ENCODE assay signal across 1 cellular context in the genomic region with DNA sequence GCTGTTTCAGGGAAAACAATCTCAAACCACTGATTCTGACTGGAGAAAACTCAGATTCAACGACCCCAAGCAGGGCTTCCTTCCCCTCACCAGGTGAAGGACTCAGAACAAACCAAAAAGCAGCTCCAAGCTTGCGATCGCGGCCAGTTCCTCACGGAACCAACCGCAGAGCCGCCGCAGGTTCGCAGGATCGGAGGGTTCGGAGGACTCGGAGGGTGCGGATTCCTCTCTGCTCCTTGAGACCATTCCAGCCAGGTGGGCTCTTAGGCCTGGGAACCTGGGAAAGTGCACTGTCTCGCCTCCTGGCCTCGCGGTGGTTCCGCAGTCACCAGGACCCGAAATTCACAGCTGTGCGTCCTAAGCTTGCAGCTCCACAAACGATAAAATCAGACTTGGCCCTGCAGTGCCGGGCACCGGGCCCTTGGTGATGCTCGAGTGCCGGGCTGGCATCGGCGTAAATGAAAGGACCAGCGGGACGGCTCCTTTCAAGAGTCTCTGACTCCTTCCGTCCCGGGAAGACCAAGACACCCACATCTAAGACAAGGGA.
TF ChIP-seq lines count a peak whose summit lies in the region.

No MANE protein-coding gene starts in this region.

TF ChIP-seq in K562, 482 proteins besides CTCF, POLR2A, EP300 and RAD21 (continued from another document and continues in another):
- TF ChIP-seq, protein P1, sequence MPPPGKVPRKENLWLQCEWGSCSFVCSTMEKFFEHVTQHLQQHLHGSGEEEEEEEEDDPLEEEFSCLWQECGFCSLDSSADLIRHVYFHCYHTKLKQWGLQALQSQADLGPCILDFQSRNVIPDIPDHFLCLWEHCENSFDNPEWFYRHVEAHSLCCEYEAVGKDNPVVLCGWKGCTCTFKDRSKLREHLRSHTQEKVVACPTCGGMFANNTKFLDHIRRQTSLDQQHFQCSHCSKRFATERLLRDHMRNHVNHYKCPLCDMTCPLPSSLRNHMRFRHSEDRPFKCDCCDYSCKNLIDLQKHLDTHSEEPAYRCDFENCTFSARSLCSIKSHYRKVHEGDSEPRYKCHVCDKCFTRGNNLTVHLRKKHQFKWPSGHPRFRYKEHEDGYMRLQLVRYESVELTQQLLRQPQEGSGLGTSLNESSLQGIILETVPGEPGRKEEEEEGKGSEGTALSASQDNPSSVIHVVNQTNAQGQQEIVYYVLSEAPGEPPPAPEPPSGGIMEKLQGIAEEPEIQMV (tag; conservative IDR thresholded peaks at IDR 0.05; ENCODE audit: low read depth): no peak
- no peak for TF ChIP-seq FOXM1 (IDR thresholded peaks at IDR 0.05; ENCODE audit: low read depth)
- TF ChIP-seq FOXM1 (CRISPR knock-in tag; IDR thresholded peaks at IDR 0.05; ENCODE audit: low read depth): no peak
- no peak for TF ChIP-seq SUPT5H (IDR thresholded peaks at IDR 0.05)
- TF ChIP-seq, protein P2, sequence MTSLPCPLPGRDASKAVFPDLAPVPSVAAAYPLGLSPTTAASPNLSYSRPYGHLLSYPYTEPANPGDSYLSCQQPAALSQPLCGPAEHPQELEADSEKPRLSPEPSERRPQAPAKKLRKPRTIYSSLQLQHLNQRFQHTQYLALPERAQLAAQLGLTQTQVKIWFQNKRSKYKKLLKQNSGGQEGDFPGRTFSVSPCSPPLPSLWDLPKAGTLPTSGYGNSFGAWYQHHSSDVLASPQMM (CRISPR knock-in tag; IDR thresholded peaks at IDR 0.05): no peak
- peak; percentile 61 for TF ChIP-seq GATA2 (CRISPR knock-in tag; IDR thresholded peaks at IDR 0.05)
- no peak for TF ChIP-seq MAFK (IDR thresholded peaks at IDR 0.05; ENCODE audit: low read length)
- TF ChIP-seq ZNF75A (CRISPR knock-in tag; IDR thresholded peaks at IDR 0.05): no peak
- no peak for TF ChIP-seq ZNF644 (tag; IDR thresholded peaks at IDR 0.05; ENCODE audit: low read depth)
- TF ChIP-seq, protein P3, sequence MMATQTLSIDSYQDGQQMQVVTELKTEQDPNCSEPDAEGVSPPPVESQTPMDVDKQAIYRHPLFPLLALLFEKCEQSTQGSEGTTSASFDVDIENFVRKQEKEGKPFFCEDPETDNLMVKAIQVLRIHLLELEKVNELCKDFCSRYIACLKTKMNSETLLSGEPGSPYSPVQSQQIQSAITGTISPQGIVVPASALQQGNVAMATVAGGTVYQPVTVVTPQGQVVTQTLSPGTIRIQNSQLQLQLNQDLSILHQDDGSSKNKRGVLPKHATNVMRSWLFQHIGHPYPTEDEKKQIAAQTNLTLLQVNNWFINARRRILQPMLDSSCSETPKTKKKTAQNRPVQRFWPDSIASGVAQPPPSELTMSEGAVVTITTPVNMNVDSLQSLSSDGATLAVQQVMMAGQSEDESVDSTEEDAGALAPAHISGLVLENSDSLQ (IDR thresholded peaks at IDR 0.05): no peak
- TF ChIP-seq ZNF212 (CRISPR knock-in tag; IDR thresholded peaks at IDR 0.05): no peak
- no peak for TF ChIP-seq CHCHD3 (CRISPR knock-in tag; IDR thresholded peaks at IDR 0.05)
- TF ChIP-seq, protein P4, sequence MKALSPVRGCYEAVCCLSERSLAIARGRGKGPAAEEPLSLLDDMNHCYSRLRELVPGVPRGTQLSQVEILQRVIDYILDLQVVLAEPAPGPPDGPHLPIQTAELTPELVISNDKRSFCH (CRISPR knock-in tag; IDR thresholded peaks at IDR 0.05): no peak
- TF ChIP-seq, protein P4 (tag; IDR thresholded peaks at IDR 0.05): peak; percentile 50; the same call in 1 of the 2 replicates
- TF ChIP-seq BRF1 (IDR thresholded peaks at IDR 0.05; ENCODE audit: borderline replicate concordance, extremely low read depth, insufficient read length): no peak
- TF ChIP-seq CBX8 (IDR thresholded peaks at IDR 0.05; ENCODE audit: borderline replicate concordance, extremely low read depth, low read depth, low read length, poor library complexity, severe bottlenecking): no peak
- no peak for TF ChIP-seq MAZ (CRISPR knock-in tag; conservative IDR thresholded peaks at IDR 0.05 in 1 of 2, IDR thresholded peaks at IDR 0.05 in 1 of 2)
- no peak for TF ChIP-seq ZNF589 (CRISPR knock-in tag; IDR thresholded peaks at IDR 0.05; ENCODE audit: low read depth)
- TF ChIP-seq, protein P5, sequence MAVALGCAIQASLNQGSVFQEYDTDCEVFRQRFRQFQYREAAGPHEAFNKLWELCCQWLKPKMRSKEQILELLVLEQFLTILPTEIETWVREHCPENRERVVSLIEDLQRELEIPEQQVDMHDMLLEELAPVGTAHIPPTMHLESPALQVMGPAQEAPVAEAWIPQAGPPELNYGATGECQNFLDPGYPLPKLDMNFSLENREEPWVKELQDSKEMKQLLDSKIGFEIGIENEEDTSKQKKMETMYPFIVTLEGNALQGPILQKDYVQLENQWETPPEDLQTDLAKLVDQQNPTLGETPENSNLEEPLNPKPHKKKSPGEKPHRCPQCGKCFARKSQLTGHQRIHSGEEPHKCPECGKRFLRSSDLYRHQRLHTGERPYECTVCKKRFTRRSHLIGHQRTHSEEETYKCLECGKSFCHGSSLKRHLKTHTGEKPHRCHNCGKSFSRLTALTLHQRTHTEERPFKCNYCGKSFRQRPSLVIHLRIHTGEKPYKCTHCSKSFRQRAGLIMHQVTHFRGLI (CRISPR knock-in tag; IDR thresholded peaks at IDR 0.05): no peak
- TF ChIP-seq CBX2 (IDR thresholded peaks at IDR 0.05; ENCODE audit: insufficient read depth, low read length, poor library complexity, severe bottlenecking): no peak
- no peak for TF ChIP-seq NFE2L1 (tag; IDR thresholded peaks at IDR 0.05; ENCODE audit: borderline replicate concordance, low read depth)
- TF ChIP-seq, protein P6, sequence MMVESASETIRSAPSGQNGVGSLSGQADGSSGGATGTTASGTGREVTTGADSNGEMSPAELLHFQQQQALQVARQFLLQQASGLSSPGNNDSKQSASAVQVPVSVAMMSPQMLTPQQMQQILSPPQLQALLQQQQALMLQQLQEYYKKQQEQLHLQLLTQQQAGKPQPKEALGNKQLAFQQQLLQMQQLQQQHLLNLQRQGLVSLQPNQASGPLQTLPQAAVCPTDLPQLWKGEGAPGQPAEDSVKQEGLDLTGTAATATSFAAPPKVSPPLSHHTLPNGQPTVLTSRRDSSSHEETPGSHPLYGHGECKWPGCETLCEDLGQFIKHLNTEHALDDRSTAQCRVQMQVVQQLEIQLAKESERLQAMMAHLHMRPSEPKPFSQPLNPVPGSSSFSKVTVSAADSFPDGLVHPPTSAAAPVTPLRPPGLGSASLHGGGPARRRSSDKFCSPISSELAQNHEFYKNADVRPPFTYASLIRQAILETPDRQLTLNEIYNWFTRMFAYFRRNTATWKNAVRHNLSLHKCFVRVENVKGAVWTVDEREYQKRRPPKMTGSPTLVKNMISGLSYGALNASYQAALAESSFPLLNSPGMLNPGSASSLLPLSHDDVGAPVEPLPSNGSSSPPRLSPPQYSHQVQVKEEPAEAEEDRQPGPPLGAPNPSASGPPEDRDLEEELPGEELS (CRISPR knock-in tag; IDR thresholded peaks at IDR 0.05; ENCODE audit: borderline replicate concordance): no peak
- TF ChIP-seq CBX1 (IDR thresholded peaks at IDR 0.05; ENCODE audit: low read depth): peak; percentile 12; the same call in 1 of the 2 replicates
- TF ChIP-seq PHB2 (IDR thresholded peaks at IDR 0.05; ENCODE audit: low read depth): no peak
- TF ChIP-seq ZNF57 (CRISPR knock-in tag; IDR thresholded peaks at IDR 0.05): no peak
- TF ChIP-seq, protein P7, sequence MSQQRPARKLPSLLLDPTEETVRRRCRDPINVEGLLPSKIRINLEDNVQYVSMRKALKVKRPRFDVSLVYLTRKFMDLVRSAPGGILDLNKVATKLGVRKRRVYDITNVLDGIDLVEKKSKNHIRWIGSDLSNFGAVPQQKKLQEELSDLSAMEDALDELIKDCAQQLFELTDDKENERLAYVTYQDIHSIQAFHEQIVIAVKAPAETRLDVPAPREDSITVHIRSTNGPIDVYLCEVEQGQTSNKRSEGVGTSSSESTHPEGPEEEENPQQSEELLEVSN (IDR thresholded peaks at IDR 0.05; ENCODE audit: borderline replicate concordance in 1 of 2, extremely low read depth in 1 of 2, insufficient read depth in 1 of 2, insufficient read length in 1 of 2, low read depth in 1 of 2, low read length in 1 of 2, poor library complexity in 1 of 2, severe bottlenecking in 1 of 2): peak in 1 of 2 experiments; percentile 30
- TF ChIP-seq SMAD2 (IDR thresholded peaks at IDR 0.05; ENCODE audit: low read depth, low read length): no peak
- TF ChIP-seq, protein P8, sequence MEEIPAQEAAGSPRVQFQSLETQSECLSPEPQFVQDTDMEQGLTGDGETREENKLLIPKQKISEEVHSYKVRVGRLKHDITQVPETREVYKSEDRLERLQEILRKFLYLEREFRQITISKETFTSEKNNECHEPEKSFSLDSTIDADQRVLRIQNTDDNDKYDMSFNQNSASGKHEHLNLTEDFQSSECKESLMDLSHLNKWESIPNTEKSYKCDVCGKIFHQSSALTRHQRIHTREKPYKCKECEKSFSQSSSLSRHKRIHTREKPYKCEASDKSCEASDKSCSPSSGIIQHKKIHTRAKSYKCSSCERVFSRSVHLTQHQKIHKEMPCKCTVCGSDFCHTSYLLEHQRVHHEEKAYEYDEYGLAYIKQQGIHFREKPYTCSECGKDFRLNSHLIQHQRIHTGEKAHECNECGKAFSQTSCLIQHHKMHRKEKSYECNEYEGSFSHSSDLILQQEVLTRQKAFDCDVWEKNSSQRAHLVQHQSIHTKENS (CRISPR knock-in tag; IDR thresholded peaks at IDR 0.05): no peak
- TF ChIP-seq, protein P9, sequence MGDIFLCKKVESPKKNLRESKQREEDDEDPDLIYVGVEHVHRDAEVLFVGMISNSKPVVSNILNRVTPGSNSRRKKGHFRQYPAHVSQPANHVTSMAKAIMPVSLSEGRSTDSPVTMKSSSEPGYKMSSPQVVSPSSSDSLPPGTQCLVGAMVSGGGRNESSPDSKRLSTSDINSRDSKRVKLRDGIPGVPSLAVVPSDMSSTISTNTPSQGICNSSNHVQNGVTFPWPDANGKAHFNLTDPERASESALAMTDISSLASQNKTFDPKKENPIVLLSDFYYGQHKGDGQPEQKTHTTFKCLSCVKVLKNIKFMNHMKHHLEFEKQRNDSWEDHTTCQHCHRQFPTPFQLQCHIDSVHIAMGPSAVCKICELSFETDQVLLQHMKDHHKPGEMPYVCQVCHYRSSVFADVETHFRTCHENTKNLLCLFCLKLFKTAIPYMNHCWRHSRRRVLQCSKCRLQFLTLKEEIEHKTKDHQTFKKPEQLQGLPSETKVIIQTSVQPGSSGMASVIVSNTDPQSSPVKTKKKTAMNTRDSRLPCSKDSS (IDR thresholded peaks at IDR 0.05; ENCODE audit: low read depth, partially characterized antibody): no peak
- TF ChIP-seq ZC3H11A (IDR thresholded peaks at IDR 0.05; ENCODE audit: low read depth, low read length): no peak
- TF ChIP-seq, protein P10, sequence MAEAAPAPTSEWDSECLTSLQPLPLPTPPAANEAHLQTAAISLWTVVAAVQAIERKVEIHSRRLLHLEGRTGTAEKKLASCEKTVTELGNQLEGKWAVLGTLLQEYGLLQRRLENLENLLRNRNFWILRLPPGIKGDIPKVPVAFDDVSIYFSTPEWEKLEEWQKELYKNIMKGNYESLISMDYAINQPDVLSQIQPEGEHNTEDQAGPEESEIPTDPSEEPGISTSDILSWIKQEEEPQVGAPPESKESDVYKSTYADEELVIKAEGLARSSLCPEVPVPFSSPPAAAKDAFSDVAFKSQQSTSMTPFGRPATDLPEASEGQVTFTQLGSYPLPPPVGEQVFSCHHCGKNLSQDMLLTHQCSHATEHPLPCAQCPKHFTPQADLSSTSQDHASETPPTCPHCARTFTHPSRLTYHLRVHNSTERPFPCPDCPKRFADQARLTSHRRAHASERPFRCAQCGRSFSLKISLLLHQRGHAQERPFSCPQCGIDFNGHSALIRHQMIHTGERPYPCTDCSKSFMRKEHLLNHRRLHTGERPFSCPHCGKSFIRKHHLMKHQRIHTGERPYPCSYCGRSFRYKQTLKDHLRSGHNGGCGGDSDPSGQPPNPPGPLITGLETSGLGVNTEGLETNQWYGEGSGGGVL (CRISPR knock-in tag; IDR thresholded peaks at IDR 0.05): no peak
- TF ChIP-seq, protein P11, sequence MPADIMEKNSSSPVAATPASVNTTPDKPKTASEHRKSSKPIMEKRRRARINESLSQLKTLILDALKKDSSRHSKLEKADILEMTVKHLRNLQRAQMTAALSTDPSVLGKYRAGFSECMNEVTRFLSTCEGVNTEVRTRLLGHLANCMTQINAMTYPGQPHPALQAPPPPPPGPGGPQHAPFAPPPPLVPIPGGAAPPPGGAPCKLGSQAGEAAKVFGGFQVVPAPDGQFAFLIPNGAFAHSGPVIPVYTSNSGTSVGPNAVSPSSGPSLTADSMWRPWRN (IDR thresholded peaks at IDR 0.05; ENCODE audit: low read depth): no peak; the same call in 1 of the 2 replicates
- no peak for TF ChIP-seq KAT7 (CRISPR knock-in tag; IDR thresholded peaks at IDR 0.05; ENCODE audit: borderline replicate concordance)
- TF ChIP-seq MBD2 (IDR thresholded peaks at IDR 0.05; ENCODE audit: borderline replicate concordance, low read depth): 0 out of 2 replicates have a peak, but pooled peaks have one; percentile 6
- TF ChIP-seq, protein P12, sequence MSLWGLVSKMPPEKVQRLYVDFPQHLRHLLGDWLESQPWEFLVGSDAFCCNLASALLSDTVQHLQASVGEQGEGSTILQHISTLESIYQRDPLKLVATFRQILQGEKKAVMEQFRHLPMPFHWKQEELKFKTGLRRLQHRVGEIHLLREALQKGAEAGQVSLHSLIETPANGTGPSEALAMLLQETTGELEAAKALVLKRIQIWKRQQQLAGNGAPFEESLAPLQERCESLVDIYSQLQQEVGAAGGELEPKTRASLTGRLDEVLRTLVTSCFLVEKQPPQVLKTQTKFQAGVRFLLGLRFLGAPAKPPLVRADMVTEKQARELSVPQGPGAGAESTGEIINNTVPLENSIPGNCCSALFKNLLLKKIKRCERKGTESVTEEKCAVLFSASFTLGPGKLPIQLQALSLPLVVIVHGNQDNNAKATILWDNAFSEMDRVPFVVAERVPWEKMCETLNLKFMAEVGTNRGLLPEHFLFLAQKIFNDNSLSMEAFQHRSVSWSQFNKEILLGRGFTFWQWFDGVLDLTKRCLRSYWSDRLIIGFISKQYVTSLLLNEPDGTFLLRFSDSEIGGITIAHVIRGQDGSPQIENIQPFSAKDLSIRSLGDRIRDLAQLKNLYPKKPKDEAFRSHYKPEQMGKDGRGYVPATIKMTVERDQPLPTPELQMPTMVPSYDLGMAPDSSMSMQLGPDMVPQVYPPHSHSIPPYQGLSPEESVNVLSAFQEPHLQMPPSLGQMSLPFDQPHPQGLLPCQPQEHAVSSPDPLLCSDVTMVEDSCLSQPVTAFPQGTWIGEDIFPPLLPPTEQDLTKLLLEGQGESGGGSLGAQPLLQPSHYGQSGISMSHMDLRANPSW (CRISPR knock-in tag; IDR thresholded peaks at IDR 0.05): peak; percentile 81; the same call in 1 of the 2 replicates
- TF ChIP-seq SP2 (IDR thresholded peaks at IDR 0.05; ENCODE audit: extremely low read depth, low read depth, low read length, poor library complexity, severe bottlenecking): no peak
- TF ChIP-seq, protein P13, sequence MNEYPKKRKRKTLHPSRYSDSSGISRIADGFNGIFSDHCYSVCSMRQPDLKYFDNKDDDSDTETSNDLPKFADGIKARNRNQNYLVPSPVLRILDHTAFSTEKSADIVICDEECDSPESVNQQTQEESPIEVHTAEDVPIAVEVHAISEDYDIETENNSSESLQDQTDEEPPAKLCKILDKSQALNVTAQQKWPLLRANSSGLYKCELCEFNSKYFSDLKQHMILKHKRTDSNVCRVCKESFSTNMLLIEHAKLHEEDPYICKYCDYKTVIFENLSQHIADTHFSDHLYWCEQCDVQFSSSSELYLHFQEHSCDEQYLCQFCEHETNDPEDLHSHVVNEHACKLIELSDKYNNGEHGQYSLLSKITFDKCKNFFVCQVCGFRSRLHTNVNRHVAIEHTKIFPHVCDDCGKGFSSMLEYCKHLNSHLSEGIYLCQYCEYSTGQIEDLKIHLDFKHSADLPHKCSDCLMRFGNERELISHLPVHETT (CRISPR knock-in tag; conservative IDR thresholded peaks at IDR 0.05 in 1 of 2, IDR thresholded peaks at IDR 0.05 in 1 of 2): no peak
- no peak for TF ChIP-seq RNF2 (IDR thresholded peaks at IDR 0.05)
- TF ChIP-seq HCFC1 (IDR thresholded peaks at IDR 0.05; ENCODE audit: low read depth, low read length): no peak
- TF ChIP-seq MEF2A (IDR thresholded peaks at IDR 0.05; ENCODE audit: control insufficient read depth, low read depth, low read length): no peak
